ENCODE assay signal across 17 cellular contexts in genomic region chr11:19931768-19932369, GRCh38.
DNase-seq lines count a peak whose midpoint lies in the region; ATAC-seq and TF ChIP-seq lines count a peak whose summit lies in the region.
"Had no signal": no experiment of that assay in that cellular context is flagged by ENCODE, and none has a peak within 500 bp of the region (broad histone marks: within the 10 kb centered on the region; RNA-seq: fewer than 3 reads in every experiment).

No MANE protein-coding gene starts in this region.

- H3K4me3 ChIP-seq in right atrium auricular region (no peak overlapping the region), aorta (ENCODE audit: low read length in 2 of 2) (no peak overlapping the region)
- H3K4me3 ChIP-seq: psoas muscle had no signal

- TF ChIP-seq CTCF in right atrium auricular region (IDR thresholded peaks at IDR 0.05) (no peak), chondrocyte (IDR thresholded peaks at IDR 0.05) (no peak), osteocyte (IDR thresholded peaks at IDR 0.05) (no peak)

- intact Hi-C loops in Right ventricle myocardium superior (cut with DNase I) = no loop called here
- intact Hi-C loops in aorta (cut with DNase I) = no loop called here

- H3K9me3 Mint-ChIP-seq in chondrocyte (ENCODE audit: low read depth) (no peaks in the 10 kb centered on the region), osteocyte (ENCODE audit: unreplicated experiment) (no peaks in the 10 kb centered on the region)

- H3K9me3 ChIP-seq in right atrium auricular region = no peaks in the 10 kb centered on the region
- H3K9me3 ChIP-seq in aorta (ENCODE audit: control insufficient read depth, low read length) = no peaks in the 10 kb centered on the region
- H3K9me3 ChIP-seq: psoas muscle had no signal

- WGBS in aorta, 2 donors = 4 to 5% methylated on average over 7 of the region's 7 CpGs

- peaks cover 0 to 9% of the 10 kb centered on the region in 2 donors for H3K4me1 ChIP-seq in right atrium auricular region
- peaks cover 4 to 12% of the 10 kb centered on the region in 2 donors for H3K4me1 ChIP-seq in aorta (ENCODE audit: control insufficient read depth in 1 of 2, insufficient read depth in 2 of 2, low read length in 2 of 2)
- H3K4me1 ChIP-seq: psoas muscle had no signal

- H3K36me3 ChIP-seq in right atrium auricular region (peaks cover 20% of the 10 kb centered on the region), aorta (ENCODE audit: control insufficient read depth in 1 of 2, insufficient read depth in 2 of 2, low read length in 1 of 2) (peaks cover 3 to 4% of the 10 kb centered on the region in 2 donors)

- H3K36me3 Mint-ChIP-seq in chondrocyte (ENCODE audit: low read depth) = peaks cover 18% of the 10 kb centered on the region
- peaks cover 4% of the 10 kb centered on the region for H3K36me3 Mint-ChIP-seq in osteocyte (ENCODE audit: unreplicated experiment)
- H3K36me3 Mint-ChIP-seq: activated CD8-positive, alpha-beta memory T cell treated with anti-CD3 and anti-CD28 coated beads, Interleukin-2, amount 10 ng/mL, durations not matched to agents 7 days and 5 days had no signal

- H3K27ac Mint-ChIP-seq in chondrocyte (ENCODE audit: unreplicated experiment) (peak overlapping the region; percentile 92), osteocyte (ENCODE audit: unreplicated experiment) (peak overlapping the region; percentile 75)
- H3K27ac Mint-ChIP-seq: activated CD8-positive, alpha-beta memory T cell treated with anti-CD3 and anti-CD28 coated beads, Interleukin-2, amount 10 ng/mL, durations not matched to agents 7 days and 5 days had no signal

- no peaks in the 10 kb centered on the region for H3K27me3 Mint-ChIP-seq in chondrocyte (ENCODE audit: low read depth)
- H3K27me3 Mint-ChIP-seq in osteocyte (ENCODE audit: unreplicated experiment) = no peaks in the 10 kb centered on the region
- H3K27me3 Mint-ChIP-seq: activated CD8-positive, alpha-beta memory T cell treated with anti-CD3 and anti-CD28 coated beads, Interleukin-2, amount 10 ng/mL, durations not matched to agents 7 days and 5 days had no signal

- H3K4me3 Mint-ChIP-seq in chondrocyte (ENCODE audit: unreplicated experiment) (peak overlapping the region; percentile 35), osteocyte (ENCODE audit: unreplicated experiment) (peak overlapping the region; percentile 54)
- H3K4me3 Mint-ChIP-seq: activated CD8-positive, alpha-beta memory T cell treated with anti-CD3 and anti-CD28 coated beads, Interleukin-2, amount 10 ng/mL, durations not matched to agents 7 days and 5 days had no signal

- H3K27me3 ChIP-seq in right atrium auricular region (no peaks in the 10 kb centered on the region), aorta (ENCODE audit: control insufficient read depth in 1 of 2, insufficient read depth in 2 of 2, low read length in 1 of 2) (no peaks in the 10 kb centered on the region)

- H3K4me1 Mint-ChIP-seq in chondrocyte (ENCODE audit: low read depth) (peaks cover 51% of the 10 kb centered on the region), osteocyte (ENCODE audit: unreplicated experiment) (peaks cover 46% of the 10 kb centered on the region)
- H3K4me1 Mint-ChIP-seq: activated CD8-positive, alpha-beta memory T cell treated with anti-CD3 and anti-CD28 coated beads, Interleukin-2, amount 10 ng/mL, durations not matched to agents 7 days and 5 days had no signal

- DNase-seq in Right ventricle myocardium superior (no peak), right atrium auricular region (ENCODE audit: low spot score) (no peak), chondrocyte (ENCODE audit: low spot score) (no peak), osteocyte (ENCODE audit: extremely low spot score, unreplicated experiment) (no peak), aorta (no peak), NCI-H1694 treated with DMSO at 0.1 percent for 48 hours (lab: John Stamatoyannopoulos, UW) (no peak), SIG-M5 (lab: John Stamatoyannopoulos, UW) (no peak)
- no peak for DNase-seq in activated CD8-positive, alpha-beta memory T cell treated with anti-CD3 and anti-CD28 coated beads, Interleukin-2, amount 50 U/mL, for 4 hours
- DNase-seq: activated CD4-positive, CD25-positive, alpha-beta regulatory T cell treated with anti-CD3 and anti-CD28 coated beads, Interleukin-2, amount 50 U/mL, for 72 hours; activated CD8-positive, alpha-beta memory T cell treated with anti-CD3 and anti-CD28 coated beads, Interleukin-2, amount 10 ng/mL, durations not matched to agents 7 days and 5 days; activated effector memory CD4-positive, alpha-beta T cell treated with anti-CD3 and anti-CD28 coated beads, Interleukin-2, amount 50 U/mL, for 16 hours; HCEC 1CT; hippocampal formation; kidney glomerular epithelial cell; NCI-H2171; psoas muscle; T-helper 1 cell had no signal

- peak overlapping the region in 1 of 2 donors; percentile 23 for H3K27ac ChIP-seq in right atrium auricular region
- no peak overlapping the region for H3K27ac ChIP-seq in aorta (ENCODE audit: low read depth in 1 of 2, low read length in 2 of 2)
- H3K27ac ChIP-seq: psoas muscle had no signal

- ATAC-seq in Right ventricle myocardium superior (ENCODE audit: poor library complexity) = peak; percentile 20
- ATAC-seq in aorta (ENCODE audit: low FRiP score) = peak; percentile 53
- ATAC-seq: activated CD8-positive, alpha-beta memory T cell treated with anti-CD3 and anti-CD28 coated beads, Interleukin-2, amount 10 ng/mL, durations not matched to agents 7 days and 5 days had no signal
